Comparison of ENCODE assay signal across 28 cellular contexts in the genomic region with DNA sequence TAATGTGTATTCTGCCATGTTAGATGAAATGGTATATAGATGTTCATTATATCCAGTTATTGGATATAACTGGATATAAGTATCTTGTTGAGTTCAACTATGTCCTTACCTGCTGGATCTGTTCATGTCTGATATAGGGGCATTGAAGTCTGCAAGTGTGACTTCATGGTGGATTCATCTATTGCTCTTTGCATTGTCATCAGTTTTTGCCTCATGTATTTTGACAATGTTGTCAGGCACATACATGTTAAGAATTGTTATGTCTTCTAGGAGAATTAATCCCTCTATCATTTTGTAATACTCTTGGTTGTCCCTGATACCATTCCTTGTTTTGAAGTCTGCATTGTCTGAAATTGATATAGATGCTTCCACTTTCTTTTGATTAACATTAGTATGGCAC.
"Had no signal": no experiment of that assay in that cellular context is flagged by ENCODE, and none has a peak within 500 bp of the region (broad histone marks: within the 10 kb centered on the region; RNA-seq: fewer than 3 reads in every experiment).

No MANE protein-coding gene starts in this region.

- H3K27me3 ChIP-seq: colonic mucosa, dorsolateral prefrontal cortex, esophagus muscularis mucosa, esophagus squamous epithelium, foreskin keratinocyte, gastrocnemius medialis, gastroesophageal sphincter, heart left ventricle, heart right ventricle had no signal

- H3K9me3 ChIP-seq: colonic mucosa, esophagus muscularis mucosa, esophagus squamous epithelium, gastrocnemius medialis, gastroesophageal sphincter had no signal

- DNase-seq: colonic mucosa; cortex of kidney; dermis blood vessel endothelial cell; dorsolateral prefrontal cortex; effector CD4-positive, alpha-beta T cell; effector CD8-positive, alpha-beta T cell; effector memory CD4-positive, alpha-beta T cell; effector memory CD8-positive, alpha-beta T cell; endodermal cell; erythroblast; esophagus squamous epithelium; foreskin fibroblast; foreskin keratinocyte; foreskin melanocyte; gastrocnemius medialis; glutamatergic neuron; head of caudate nucleus; heart left ventricle; heart right ventricle had no signal

- H3K27ac ChIP-seq: colonic mucosa, coronary artery, dorsolateral prefrontal cortex, epithelial cell of prostate, esophagus muscularis mucosa, esophagus squamous epithelium, foreskin keratinocyte, gastrocnemius medialis, gastroesophageal sphincter, heart left ventricle, heart right ventricle had no signal

- H3K36me3 ChIP-seq: colonic mucosa had no signal

- ATAC-seq: effector memory CD8-positive, alpha-beta T cell; esophagus mucosa; foreskin keratinocyte; gastrocnemius medialis; gastroesophageal sphincter; heart left ventricle; heart right ventricle had no signal

- H3K4me1 ChIP-seq: colonic mucosa, esophagus muscularis mucosa, esophagus squamous epithelium, foreskin keratinocyte, gastroesophageal sphincter had no signal

- H3K4me3 ChIP-seq: colonic mucosa, coronary artery, dorsolateral prefrontal cortex, esophagus muscularis mucosa, esophagus squamous epithelium, gastrocnemius medialis, gastroesophageal sphincter, heart left ventricle, heart right ventricle had no signal

- FAIRE-seq: colon, endometrium, endothelial cell of umbilical vein, frontal cortex had no signal
